ENCODE assay signal across 13 cellular contexts in the genomic region with DNA sequence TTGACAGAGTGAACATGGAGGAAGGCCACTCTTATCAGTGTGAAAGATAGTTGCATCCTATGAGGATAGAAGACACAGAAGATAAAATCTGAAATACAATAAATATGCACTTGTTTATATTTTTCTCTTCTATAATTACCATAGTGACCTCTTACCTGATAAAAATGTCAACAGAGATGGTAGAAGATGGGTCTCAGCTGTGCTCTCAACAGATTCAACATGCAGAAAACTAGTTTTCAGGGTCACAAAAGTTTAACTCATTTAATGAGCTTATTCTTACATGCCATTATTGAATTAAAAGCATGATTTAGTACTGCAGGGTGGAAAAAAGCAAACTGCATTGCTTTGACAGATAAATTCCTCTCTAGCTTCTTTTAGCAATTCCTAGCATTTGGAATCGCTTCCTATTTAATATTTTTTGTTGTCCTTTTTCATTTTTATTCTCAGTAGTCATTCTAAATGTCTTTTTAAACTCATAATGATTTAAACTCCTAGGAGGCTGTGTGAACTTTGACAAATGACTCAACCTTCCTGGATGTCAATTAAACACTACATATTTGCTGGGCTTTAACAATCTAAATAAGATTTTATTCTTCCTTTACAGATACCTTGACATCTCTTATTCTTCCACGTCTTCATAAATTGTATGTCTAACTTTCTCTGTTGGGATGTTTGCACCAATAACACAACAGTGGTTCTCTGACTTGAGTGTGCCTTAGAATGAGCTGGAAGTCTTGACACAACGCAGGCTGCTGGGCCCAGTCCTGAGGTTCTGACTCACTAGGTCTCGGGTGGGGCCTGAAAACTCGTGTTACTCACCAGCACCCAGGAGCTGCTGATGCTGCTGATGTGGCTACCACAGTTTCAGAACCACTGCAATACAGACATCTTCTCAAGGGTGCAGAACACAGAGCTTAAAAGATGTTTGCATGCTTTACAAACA.
DNase-seq lines count a peak whose midpoint lies in the region; ATAC-seq, FAIRE-seq and TF ChIP-seq lines count a peak whose summit lies in the region.
"Had no signal": no experiment of that assay in that cellular context is flagged by ENCODE, and none has a peak within 500 bp of the region (broad histone marks: within the 10 kb centered on the region; RNA-seq: fewer than 3 reads in every experiment).

No MANE protein-coding gene starts in this region.

- FAIRE-seq in endometrium (lab: Jason Lieb, UNC) (peak; percentile 99), GM12891 (lab: Jason Lieb, UNC) (no peak)

- intact Hi-C loops in left lung (cut with DNase I) = no loop called here

- H3K4me1 ChIP-seq in left lung = no peaks in the 10 kb centered on the region
- H3K4me1 ChIP-seq: adrenal gland had no signal

- no peak overlapping the region for H3K4me3 ChIP-seq in left lung
- H3K4me3 ChIP-seq: adrenal gland had no signal

- no peaks in the 10 kb centered on the region for H3K27me3 ChIP-seq in left lung
- H3K27me3 ChIP-seq: adrenal gland had no signal

- no peak for TF ChIP-seq POLR2A in GM12891 (IDR thresholded peaks at IDR 0.05; ENCODE audit: low read depth, low read length)

- no peak for TF ChIP-seq CTCF in left lung (IDR thresholded peaks at IDR 0.05)

- peaks cover 0 to 3% of the 10 kb centered on the region in 2 donors for H3K9me3 ChIP-seq in left lung
- H3K9me3 ChIP-seq: adrenal gland had no signal

- peak; percentile 85 for DNase-seq in A172 (ENCODE audit: low spot score)
- peak; percentile 75 for DNase-seq in LHCN-M2 (ENCODE audit: low read depth)
- DNase-seq in left lung = no peak
- DNase-seq in cerebellar nuclear complex (lab: John Stamatoyannopoulos, UW) = no peak
- no peak for DNase-seq in GM12891 (ENCODE audit: insufficient read length, low spot score)
- DNase-seq: activated CD4-positive, alpha-beta T cell treated with anti-CD3 and anti-CD28 coated beads, Interleukin-2, amount 50 U/mL, for 1 hour; AML-193; NCI-H1417; posterior cingulate gyrus had no signal

- no peak overlapping the region for H3K27ac ChIP-seq in left lung
- H3K27ac ChIP-seq: adrenal gland had no signal

- ATAC-seq in left lung (peak; percentile 65), GM21717 (IDR thresholded peaks at IDR 0.05; ENCODE audit: unreplicated experiment) (no peak), GM19395 (IDR thresholded peaks at IDR 0.05; ENCODE audit: unreplicated experiment) (no peak)

- H3K36me3 ChIP-seq in left lung = no peaks in the 10 kb centered on the region
- H3K36me3 ChIP-seq: adrenal gland had no signal

TF ChIP-seq in GM12891, 5 proteins besides CTCF, POLR2A, EP300 and RAD21:
- TF ChIP-seq PAX5 (IDR thresholded peaks at IDR 0.05; ENCODE audit: insufficient read depth, low read length, severe bottlenecking) = no peak

Comparison
In these comparisons a context has a peak if more than half of its experiments do, and no peak if none do; other contexts are left out.
1. DNase-seq: peak in A172 (single experiment) and LHCN-M2 (single experiment); none in left lung (0 of 2), cerebellar nuclear complex (0 of 2) and GM12891 (single experiment).